In the genomic region with DNA sequence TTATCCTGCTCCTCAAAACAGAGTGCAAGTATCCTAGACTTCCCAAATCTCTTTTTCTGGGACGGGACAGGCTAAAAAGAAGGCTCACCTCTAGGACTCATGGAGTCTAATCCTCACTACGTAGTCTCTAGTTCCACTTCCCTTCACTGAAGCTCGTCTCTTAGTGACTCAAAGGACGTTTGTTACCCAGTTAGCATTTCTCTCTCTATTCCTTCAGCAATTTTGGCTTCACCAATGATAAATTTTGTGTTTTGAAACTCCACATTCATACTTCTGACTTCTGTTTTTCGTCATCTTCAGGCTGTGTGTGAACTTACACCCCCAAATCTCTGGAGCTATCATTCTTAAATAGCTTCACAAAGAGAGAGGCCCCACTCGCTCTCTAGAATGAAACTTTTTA, we compare ENCODE assay signal across 19 cellular contexts.
DNase-seq lines count a peak whose midpoint lies in the region; ATAC-seq, FAIRE-seq and TF ChIP-seq lines count a peak whose summit lies in the region.
"Had no signal": no experiment of that assay in that cellular context is flagged by ENCODE, and none has a peak within 500 bp of the region (broad histone marks: within the 10 kb centered on the region; RNA-seq: fewer than 3 reads in every experiment).

No MANE protein-coding gene starts in this region.

- DNase-seq in GM12892 (ENCODE audit: insufficient read length) (no peak), MV-4-11 (lab: John Stamatoyannopoulos, UW) (peak; percentile 85), NCI-H146 (lab: John Stamatoyannopoulos, UW) (no peak), SK-N-DZ (ENCODE audit: low spot score) (no peak), A172 (ENCODE audit: low spot score) (no peak), UCSD-AML1 (lab: John Stamatoyannopoulos, UW; ENCODE audit: unreplicated experiment) (no peak)
- DNase-seq: activated CD4-positive, alpha-beta T cell treated with anti-CD3 and anti-CD28 coated beads, Interleukin-2, amount 50 U/mL, for 4 hours; DMS79 treated with DMSO at 0.1 percent for 48 hours; left ventricle myocardium inferior; naive thymus-derived CD4-positive, alpha-beta T cell; NCI-H187 treated with DMSO at 0.1 percent for 48 hours; NCI-H748 treated with DMSO at 0.1 percent for 48 hours; Right ventricle myocardium superior; stimulated activated CD8-positive, alpha-beta memory T cell treated with anti-CD3 and anti-CD28 coated beads, Interleukin-4, amount 100 ng/mL, for 48 hours; T-helper 9 cell; upper lobe of left lung had no signal

- TF ChIP-seq POLR2A in GM12892 (IDR thresholded peaks at IDR 0.05; ENCODE audit: low read depth, low read length), result no peak

- peak; percentile 59 for ATAC-seq in GM19438 (IDR thresholded peaks at IDR 0.05; ENCODE audit: low read depth, unreplicated experiment)
- peak; percentile 59 for ATAC-seq in HG02938 (IDR thresholded peaks at IDR 0.05; ENCODE audit: unreplicated experiment)
- ATAC-seq: activated T-helper 17 cell treated with anti-CD3 and anti-CD28 coated beads, Interleukin-2, amount 50 U/mL, for 72 hours; naive thymus-derived CD4-positive, alpha-beta T cell had no signal

- peak; percentile 21 for FAIRE-seq in GM12892 (lab: Jason Lieb, UNC)
